In the genomic region with DNA sequence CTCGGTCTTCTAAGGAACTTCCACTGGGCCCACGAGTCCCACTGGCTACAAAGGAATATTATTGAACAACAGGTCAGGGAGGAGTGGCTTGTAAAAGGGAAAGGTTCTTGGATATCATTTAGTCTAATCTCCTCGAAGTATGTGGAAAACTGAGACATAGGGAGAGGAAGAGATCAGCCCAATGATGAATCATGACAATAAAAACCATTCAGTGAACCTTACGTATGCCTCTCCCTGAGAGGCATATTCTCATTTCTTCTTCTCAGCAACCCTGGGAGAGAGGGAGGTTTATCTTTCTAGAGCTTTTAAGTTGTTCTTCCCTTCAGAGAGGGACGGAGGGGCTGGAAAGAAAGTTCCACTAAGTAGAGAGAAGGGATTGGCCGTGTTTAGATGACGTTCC, we compare ENCODE assay signal across 25 cellular contexts. TPM values are rescaled to one million over a fixed set of nuclear protein-coding genes. Genes with fewer than 3 reads are reported as not detected.
DNase-seq lines count a peak whose midpoint lies in the region; ATAC-seq and TF ChIP-seq lines count a peak whose summit lies in the region.
"Had no signal": no experiment of that assay in that cellular context is flagged by ENCODE, and none has a peak within 500 bp of the region (broad histone marks: within the 10 kb centered on the region; RNA-seq: fewer than 3 reads in every experiment).

No MANE protein-coding gene starts in this region.

- H2AFZ ChIP-seq in neuronal stem cell (ENCODE audit: low read length) (no peak overlapping the region), trophoblast cell (ENCODE audit: insufficient read depth, low read length, poor library complexity) (no peak overlapping the region)

- H3K4ac ChIP-seq in neuronal stem cell (ENCODE audit: low read length) (no peak overlapping the region), trophoblast cell (ENCODE audit: low read depth, low read length) (no peak overlapping the region)

- DNase-seq in EH (ENCODE audit: low read depth) (peak; percentile 69), RWPE2 (ENCODE audit: low spot score) (no peak), foreskin fibroblast (peak; percentile 45 to 72), left cardiac atrium (no peak), neuronal stem cell (ENCODE audit: low spot score) (no peak), trophoblast cell (no peak), SKM-1 (lab: John Stamatoyannopoulos, UW; ENCODE audit: unreplicated experiment) (no peak)
- DNase-seq: activated naive CD8-positive, alpha-beta T cell treated with anti-CD3 and anti-CD28 coated beads for 36 hours; DMS 273 treated with DMSO at 0.1 percent for 48 hours; effector CD4-positive, alpha-beta T cell; NCI-H1436; NCI-H2107; NCI-H510A treated with DMSO at 0.1 percent for 48 hours; stimulated activated CD4-positive, alpha-beta T cell treated with anti-CD3 and anti-CD28 coated beads, Interleukin-12 subunit alpha, Interleukin-12 subunit beta, amount 100 ng/mL, for 4 hours had no signal

- H2AK5ac ChIP-seq in neuronal stem cell (ENCODE audit: low read depth, low read length), result no peak overlapping the region
- no peak overlapping the region for H2AK5ac ChIP-seq in trophoblast cell (ENCODE audit: low read length)

- no peak overlapping the region for H2BK15ac ChIP-seq in neuronal stem cell (ENCODE audit: low read length)

- no peak overlapping the region for H4K8ac ChIP-seq in neuronal stem cell (ENCODE audit: low read depth, low read length)
- H4K8ac ChIP-seq in trophoblast cell (ENCODE audit: low read depth, low read length), result no peak overlapping the region

- H2BK5ac ChIP-seq in neuronal stem cell (ENCODE audit: low read length) (no peak overlapping the region), trophoblast cell (ENCODE audit: low read depth, low read length, poor library complexity) (no peak overlapping the region)

- H3K36me3 ChIP-seq in RWPE2 (ENCODE audit: low read depth) (no peaks in the 10 kb centered on the region), skeletal muscle satellite cell (ENCODE audit: insufficient read depth, low read length) (no peaks in the 10 kb centered on the region), neuronal stem cell (replicated peaks in 1 of 2; ENCODE audit: control insufficient read depth in 2 of 2, insufficient read depth in 2 of 2, low read length in 2 of 2) (no peaks in the 10 kb centered on the region), trophoblast cell (ENCODE audit: control insufficient read depth in 1 of 2, insufficient read depth in 2 of 2, low read length in 2 of 2) (no peaks in the 10 kb centered on the region)
- H3K36me3 ChIP-seq: gastroesophageal sphincter, MG63 had no signal

- intact Hi-C loops in left cardiac atrium (cut with DNase I), result no loop called here

- no peaks in the 10 kb centered on the region for H3K79me2 ChIP-seq in trophoblast cell (ENCODE audit: control insufficient read depth, insufficient read depth, low read length, poor library complexity)

- H2BK12ac ChIP-seq in neuronal stem cell (ENCODE audit: low read length), result no peak overlapping the region
- H2BK12ac ChIP-seq in trophoblast cell (ENCODE audit: low read length), result no peak overlapping the region

- no peaks in the 10 kb centered on the region for H3K9me3 ChIP-seq in RWPE2 (ENCODE audit: severe bottlenecking)
- no peaks in the 10 kb centered on the region for H3K9me3 ChIP-seq in skeletal muscle satellite cell (replicated peaks; ENCODE audit: low read length)
- H3K9me3 ChIP-seq in neuronal stem cell (replicated peaks in 1 of 2; ENCODE audit: control insufficient read depth in 2 of 2, insufficient read depth in 1 of 2, low read depth in 1 of 2, low read length in 2 of 2), result no peaks in the 10 kb centered on the region
- H3K9me3 ChIP-seq in trophoblast cell (ENCODE audit: insufficient read depth, low read depth, low read length), result no peaks in the 10 kb centered on the region
- H3K9me3 ChIP-seq: gastroesophageal sphincter, MG63 had no signal

- H3K4me3 ChIP-seq in RWPE2 (ENCODE audit: severe bottlenecking) (no peak overlapping the region), foreskin fibroblast (ENCODE audit: low read depth in 1 of 2, low read length in 2 of 2) (peak overlapping the region in 1 of 2 donors; percentile 10), skeletal muscle satellite cell (ENCODE audit: low read length) (no peak overlapping the region), neuronal stem cell (ENCODE audit: low read length in 2 of 2) (no peak overlapping the region), trophoblast cell (ENCODE audit: low read depth, low read length) (no peak overlapping the region)
- H3K4me3 ChIP-seq: gastroesophageal sphincter, GM12878, MG63 had no signal

- peak; percentile 47; the same call in 2 of the 3 replicates for ATAC-seq in RWPE2 (ENCODE audit: low read depth)
- ATAC-seq in left cardiac atrium, result no peak

- TF ChIP-seq CTCF in RWPE2 (IDR thresholded peaks at IDR 0.05; ENCODE audit: poor library complexity, severe bottlenecking), result no peak
- TF ChIP-seq CTCF in foreskin fibroblast (IDR thresholded peaks at IDR 0.05; ENCODE audit: low read depth, low read length), result no peak

- H3K14ac ChIP-seq in neuronal stem cell (ENCODE audit: low read length), result no peak overlapping the region
- no peak overlapping the region for H3K14ac ChIP-seq in trophoblast cell (ENCODE audit: low read length)

- H3K27me3 ChIP-seq in RWPE2 (ENCODE audit: insufficient read depth, poor library complexity, severe bottlenecking), result no peaks in the 10 kb centered on the region
- no peaks in the 10 kb centered on the region for H3K27me3 ChIP-seq in skeletal muscle satellite cell (ENCODE audit: control insufficient read depth, insufficient read depth, low read length)
- peaks cover 0 to 12% (median 5%) of the 10 kb centered on the region in 3 experiments for H3K27me3 ChIP-seq in neuronal stem cell (ENCODE audit: control insufficient read depth in 3 of 3, insufficient read depth in 3 of 3, low read depth in 1 of 3, low read length in 3 of 3)
- H3K27me3 ChIP-seq in trophoblast cell (ENCODE audit: insufficient read depth, low read length), result no peaks in the 10 kb centered on the region
- H3K27me3 ChIP-seq: gastroesophageal sphincter, MG63 had no signal

- H2BK120ac ChIP-seq in neuronal stem cell (ENCODE audit: low read depth, low read length) (no peak overlapping the region), trophoblast cell (ENCODE audit: insufficient read depth, low read length, poor library complexity) (no peak overlapping the region)

- H3K18ac ChIP-seq in neuronal stem cell (ENCODE audit: low read length) (no peak overlapping the region), trophoblast cell (ENCODE audit: low read length) (no peak overlapping the region)

- H3K9ac ChIP-seq in skeletal muscle satellite cell (ENCODE audit: low read depth, low read length), result no peak overlapping the region
- no peak overlapping the region for H3K9ac ChIP-seq in neuronal stem cell (ENCODE audit: low read depth, low read length, poor library complexity)
- H3K9ac ChIP-seq in trophoblast cell (ENCODE audit: low read length), result no peak overlapping the region

- WGBS in neuronal stem cell (ENCODE audit: extremely low coverage in 2 of 2, insufficient read length in 2 of 2, insufficient replicate concordance in 1 of 2), 2 donors, result no CpG with 5 or more reads among the region's 7 CpGs
- no CpG with 5 or more reads among the region's 7 CpGs for WGBS in trophoblast cell (ENCODE audit: extremely low coverage, insufficient coverage, insufficient read length)

- H4K91ac ChIP-seq in neuronal stem cell (ENCODE audit: low read depth, low read length, poor library complexity), result no peak overlapping the region
- H4K91ac ChIP-seq in trophoblast cell (ENCODE audit: low read depth, low read length), result no peak overlapping the region

- H3K79me1 ChIP-seq in neuronal stem cell (ENCODE audit: low read depth, low read length) (no peaks in the 10 kb centered on the region), trophoblast cell (ENCODE audit: low read length) (peaks cover 2% of the 10 kb centered on the region)

- H3K27ac ChIP-seq in RWPE2 (ENCODE audit: poor library complexity, severe bottlenecking) (no peak overlapping the region), neuronal stem cell (replicated peaks; ENCODE audit: low read length) (no peak overlapping the region), trophoblast cell (ENCODE audit: low read depth, low read length) (no peak overlapping the region)
- H3K27ac ChIP-seq: gastroesophageal sphincter had no signal

- H3K23ac ChIP-seq in neuronal stem cell (ENCODE audit: low read depth, low read length, poor library complexity) (no peak overlapping the region), trophoblast cell (ENCODE audit: low read length) (no peak overlapping the region)

- H3K4me1 ChIP-seq in RWPE2 (ENCODE audit: insufficient read depth, poor library complexity, severe bottlenecking), result peaks cover 10% of the 10 kb centered on the region
- H3K4me1 ChIP-seq in skeletal muscle satellite cell (ENCODE audit: control insufficient read depth, insufficient read depth, low read length), result peaks cover 21% of the 10 kb centered on the region
- H3K4me1 ChIP-seq in neuronal stem cell (ENCODE audit: control insufficient read depth in 2 of 2, insufficient read depth in 1 of 2, low read depth in 1 of 2, low read length in 2 of 2), result peaks cover 5% of the 10 kb centered on the region in 2 donors
- H3K4me1 ChIP-seq in trophoblast cell (ENCODE audit: control insufficient read depth in 1 of 2, insufficient read depth in 2 of 2, low read length in 2 of 2), result peaks cover 0 to 3% of the 10 kb centered on the region in 2 experiments

- no peak overlapping the region for H4K12ac ChIP-seq in trophoblast cell (ENCODE audit: low read depth, low read length)

- H3K4me2 ChIP-seq in skeletal muscle satellite cell (ENCODE audit: low read length), result peak overlapping the region; percentile 28
- no peak overlapping the region for H3K4me2 ChIP-seq in neuronal stem cell (ENCODE audit: insufficient read depth, low read length, poor library complexity, severe bottlenecking)
- no peak overlapping the region for H3K4me2 ChIP-seq in trophoblast cell (ENCODE audit: low read length)

RNA-seq across cellular contexts. Expression of a gene that starts 5.3 kb away (rescaled TPM):
- 4.8 and 5.0 TPM in 2 replicates for total RNA-seq in skeletal muscle satellite cell (2012; rRNA removed)
- total RNA-seq in left cardiac atrium, result 10 to 100 TPM; 18.3 to 22.1 TPM
- 2.6 TPM for polyA plus RNA-seq in neuronal stem cell (2013, experiment 1 of 2)
- polyA plus RNA-seq in neuronal stem cell (2013, experiment 2 of 2), result 2.5 TPM
- 2.4 and 2.6 TPM in 2 replicates for polyA plus RNA-seq in trophoblast cell (2013)

RNA-seq across cellular contexts. Expression of a gene that starts 17.9 kb away (rescaled TPM):
- total RNA-seq in skeletal muscle satellite cell (2012; rRNA removed), result 9.6 and 11.4 TPM in 2 replicates
- 10 to 100 TPM; 39.7 to 42.7 TPM for total RNA-seq in left cardiac atrium
- polyA plus RNA-seq in neuronal stem cell (2013, experiment 1 of 2), result 16.2 TPM
- polyA plus RNA-seq in neuronal stem cell (2013, experiment 2 of 2), result 15.4 TPM
- polyA plus RNA-seq in trophoblast cell (2013), result 37.3 TPM in 2 replicates

RNA-seq across cellular contexts. Expression of a gene that starts 46.2 kb away (rescaled TPM):
- total RNA-seq in skeletal muscle satellite cell (2012; rRNA removed), result 30.6 and 38.3 TPM in 2 replicates
- 100 to 1,000 TPM; 134 to 137 TPM for total RNA-seq in left cardiac atrium
- polyA plus RNA-seq in neuronal stem cell (2013, experiment 1 of 2), result 57.7 TPM
- 60.0 TPM for polyA plus RNA-seq in neuronal stem cell (2013, experiment 2 of 2)
- polyA plus RNA-seq in trophoblast cell (2013), result 21.9 and 23.3 TPM in 2 replicates

RNA-seq across cellular contexts. Expression of a gene that starts 49.7 kb away (rescaled TPM):
- total RNA-seq in skeletal muscle satellite cell (2012; rRNA removed), result not detected in 2 replicates
- total RNA-seq in left cardiac atrium, result under 1 TPM in 1 of 2 donors, not detected in 1; 0.35 TPM
- 0.17 TPM for polyA plus RNA-seq in neuronal stem cell (2013, experiment 1 of 2)
- polyA plus RNA-seq in neuronal stem cell (2013, experiment 2 of 2), result 0.37 TPM
- polyA plus RNA-seq in trophoblast cell (2013), result not detected in 2 replicates
- total RNA-seq: activated naive CD8-positive, alpha-beta T cell treated with anti-CD3 and anti-CD28 coated beads for 36 hours; activated T-helper 2 cell treated with anti-CD3 and anti-CD28 coated beads, Interferon-gamma antibody, Interleukin-2, Interleukin-4, amounts not matched to agents 10 μg/mL and 5 μg/mL and 100 μg/mL, durations not matched to agents 14 hours and 24 hours and 36 hours; CD4-positive, CD25-positive, alpha-beta regulatory T cell; chondrocyte; GM12878; HepG2; lower leg skin; SK-MEL-5; T-helper 2 cell treated with Interferon-gamma antibody and Interleukin-4, amounts not matched to agents 100 ng/mL and 5 ng/mL, for 36 hours had no signal
- polyA plus RNA-seq: CD4-positive, CD25-positive, alpha-beta regulatory T cell had no signal

Comparison
In these comparisons a context has a peak if more than half of its experiments do, and no peak if none do; other contexts are left out.
1. DNase-seq: peak in EH (single experiment) and foreskin fibroblast (2 of 2); none in RWPE2 (single experiment), left cardiac atrium (single experiment), neuronal stem cell (single experiment), trophoblast cell (0 of 2) and SKM-1 (single experiment).